Comparison of ENCODE assay signal across 1 cellular context in genomic region chr12:12033589-12034223, GRCh38.
TF ChIP-seq lines count a peak whose summit lies in the region.

No MANE protein-coding gene starts in this region.

TF ChIP-seq in A549, 52 proteins besides CTCF, POLR2A, EP300 and RAD21:
- TF ChIP-seq HEYL (CRISPR knock-in tag; IDR thresholded peaks at IDR 0.05) (no peak), RARB (CRISPR knock-in tag; IDR thresholded peaks at IDR 0.05) (no peak), RNF2 (IDR thresholded peaks at IDR 0.05; ENCODE audit: borderline replicate concordance, low read depth) (no peak), FOSB (CRISPR knock-in tag; IDR thresholded peaks at IDR 0.05) (no peak), CEBPB (IDR thresholded peaks at IDR 0.05) (no peak), HDAC2 (IDR thresholded peaks at IDR 0.05) (no peak)
